Comparison of ENCODE assay signal across 8 cellular contexts in genomic region chr10:124530215-124530665, GRCh38.
DNase-seq lines count a peak whose midpoint lies in the region; ATAC-seq, FAIRE-seq and TF ChIP-seq lines count a peak whose summit lies in the region.

No MANE protein-coding gene starts in this region.

- H3K4me3 Mint-ChIP-seq in GM23338, result no peak overlapping the region
- no peak overlapping the region for H3K4me3 Mint-ChIP-seq in activated naive CD4-positive, alpha-beta T cell treated with anti-CD3 and anti-CD28 coated beads, Interleukin-2, amount 50 U/mL, for 24 hours

- H3K9me3 Mint-ChIP-seq in GM23338, result no peaks in the 10 kb centered on the region
- no peaks in the 10 kb centered on the region for H3K9me3 Mint-ChIP-seq in activated naive CD4-positive, alpha-beta T cell treated with anti-CD3 and anti-CD28 coated beads, Interleukin-2, amount 50 U/mL, for 24 hours

- H3K36me3 Mint-ChIP-seq in GM23338 (ENCODE audit: low read depth), result no peaks in the 10 kb centered on the region
- H3K36me3 Mint-ChIP-seq in activated naive CD4-positive, alpha-beta T cell treated with anti-CD3 and anti-CD28 coated beads, Interleukin-2, amount 50 U/mL, for 24 hours, result no peaks in the 10 kb centered on the region

- TF ChIP-seq CTCF in GM23338 (conservative IDR thresholded peaks at IDR 0.05; ENCODE audit: low read depth in 2 of 2) (peak; percentile 76 to 99), prostate gland (IDR thresholded peaks at IDR 0.05) (peak; percentile 72 to 92 (median 76))

- no peaks in the 10 kb centered on the region for H3K9me3 ChIP-seq in prostate gland

- no peak for TF ChIP-seq POLR2A in prostate gland (IDR thresholded peaks at IDR 0.05)

- peak; percentile 53 for DNase-seq in GM04504 (ENCODE audit: low read depth)
- DNase-seq in GM23338 (ENCODE audit: low spot score), result peak; percentile 89
- peak; percentile 83 to 89 for DNase-seq in Kasumi-1 (lab: John Stamatoyannopoulos, UW)
- peak; percentile 60 for DNase-seq in SKM-1 treated with dmso at 0.1 percent for 144 hours (lab: John Stamatoyannopoulos, UW; ENCODE audit: unreplicated experiment)
- DNase-seq in Right ventricle myocardium inferior (ENCODE audit: missing footprints), result peak; percentile 95
- peak; percentile 72 for DNase-seq in prostate gland (ENCODE audit: low spot score)
- DNase-seq in urothelium cell line (ENCODE audit: low spot score), result peak; percentile 89

- H3K79me2 ChIP-seq in GM23338 (replicated peaks; ENCODE audit: insufficient read depth), result no peaks in the 10 kb centered on the region

- ATAC-seq in GM23338 (peak; percentile 86), Right ventricle myocardium inferior (peak; percentile 81)

- H3K4me1 ChIP-seq in GM23338 (ENCODE audit: insufficient read depth), result no peaks in the 10 kb centered on the region; the same call in 1 of the 2 replicates
- no peaks in the 10 kb centered on the region for H3K4me1 ChIP-seq in prostate gland (replicated peaks)

- H3K4me1 Mint-ChIP-seq in GM23338, result peaks cover 33% of the 10 kb centered on the region
- peaks cover 4% of the 10 kb centered on the region for H3K4me1 Mint-ChIP-seq in activated naive CD4-positive, alpha-beta T cell treated with anti-CD3 and anti-CD28 coated beads, Interleukin-2, amount 50 U/mL, for 24 hours

- H3F3A ChIP-seq in GM23338 (replicated peaks; ENCODE audit: low read depth), result 0 out of 2 replicates have a peak, but pooled peaks cover 10% of the 10 kb centered on the region

- 12% methylated on average over 14 of the region's 18 CpGs for WGBS in prostate gland

- 0 out of 2 replicates have a peak overlapping the region, but pooled peaks have one; percentile 68 for H3K27ac Mint-ChIP-seq in GM23338
- peak overlapping the region; percentile 51 for H3K27ac Mint-ChIP-seq in activated naive CD4-positive, alpha-beta T cell treated with anti-CD3 and anti-CD28 coated beads, Interleukin-2, amount 50 U/mL, for 24 hours

- H3K9me2 ChIP-seq in GM23338 (ENCODE audit: insufficient read depth), result no peaks in the 10 kb centered on the region

- H3K27me3 Mint-ChIP-seq in GM23338 (ENCODE audit: insufficient read depth, low read depth, poor library complexity), result peaks cover 6% of the 10 kb centered on the region
- no peaks in the 10 kb centered on the region for H3K27me3 Mint-ChIP-seq in activated naive CD4-positive, alpha-beta T cell treated with anti-CD3 and anti-CD28 coated beads, Interleukin-2, amount 50 U/mL, for 24 hours

- no peak overlapping the region for H2AFZ ChIP-seq in GM23338

- peak; percentile 61 for FAIRE-seq in urothelium cell line (lab: Jason Lieb, UNC)

- H4K20me1 ChIP-seq in GM23338 (replicated peaks; ENCODE audit: insufficient read depth), result no peaks in the 10 kb centered on the region

- H3K27me3 ChIP-seq in GM23338 (ENCODE audit: insufficient read depth), result no peaks in the 10 kb centered on the region
- no peaks in the 10 kb centered on the region for H3K27me3 ChIP-seq in prostate gland (replicated peaks; ENCODE audit: insufficient read depth)

- intact Hi-C loops in Right ventricle myocardium inferior (cut with DNase I) (loop anchor here (5.0 kb wide), 1 partner anchor 297 kb away; no protein-coding TSS in a partner anchor), prostate gland (cut with DNase I) (loop anchor here (2.0 kb wide), 1 partner anchor 297 kb away; no protein-coding TSS in a partner anchor)

- H3K27ac ChIP-seq in GM23338 (ENCODE audit: low read depth) (no peak overlapping the region), prostate gland (no peak overlapping the region)

- H3K36me3 ChIP-seq in GM23338 (ENCODE audit: insufficient read depth), result no peaks in the 10 kb centered on the region
- H3K36me3 ChIP-seq in prostate gland, result no peaks in the 10 kb centered on the region

- no peak overlapping the region for H3K4me2 ChIP-seq in GM23338

- H3K4me3 ChIP-seq in GM23338 (no peak overlapping the region), prostate gland (no peak overlapping the region)

TF ChIP-seq in GM23338, 12 proteins besides CTCF, POLR2A, EP300 and RAD21:
- TF ChIP-seq ETS1 (IDR thresholded peaks at IDR 0.05), result peak; percentile 38; the same call in 1 of the 2 replicates
- no peak for TF ChIP-seq JUNB (IDR thresholded peaks at IDR 0.05; ENCODE audit: unreplicated experiment)
